ENCODE assay signal across 17 cellular contexts in the genomic region with DNA sequence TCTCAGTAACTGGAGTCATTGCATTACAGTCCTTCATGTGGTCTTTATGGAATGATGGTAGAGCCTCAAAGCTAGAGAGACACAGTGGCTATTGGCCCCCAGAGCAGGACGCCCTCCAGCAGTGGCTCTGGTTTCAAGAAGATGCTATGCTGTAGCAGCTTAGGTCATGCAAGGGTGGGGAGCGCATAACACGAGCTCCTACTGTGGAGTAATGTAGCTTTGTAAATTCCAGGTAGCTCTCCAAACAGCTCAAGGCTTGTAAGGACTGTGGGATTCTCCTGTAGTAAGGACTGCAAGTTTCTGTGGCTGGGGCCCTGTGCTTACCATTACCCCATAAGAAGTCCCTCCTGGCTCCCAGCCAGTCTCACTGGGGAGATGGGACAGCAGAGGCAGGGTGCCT.
"Had no signal": no experiment of that assay in that cellular context is flagged by ENCODE, and none has a peak within 500 bp of the region (broad histone marks: within the 10 kb centered on the region; RNA-seq: fewer than 3 reads in every experiment).

No MANE protein-coding gene starts in this region.

- DNase-seq: effector memory CD8-positive, alpha-beta T cell; foreskin keratinocyte; kidney glomerular epithelial cell; mucosa of descending colon; naive thymus-derived CD8-positive, alpha-beta T cell; nucleus accumbens; ovary; stimulated activated CD4-positive, alpha-beta T cell treated with anti-CD3 and anti-CD28 coated beads, Interleukin-2, amount 100 ng/mL, for 48 hours; stimulated activated naive CD8-positive, alpha-beta T cell treated with anti-CD3 and anti-CD28 coated beads, Interleukin-15, Interleukin-2, amounts not matched to agents 100 U/mL and 50 U/mL, for 24 hours; thyroid gland had no signal

- H3K27ac Mint-ChIP-seq: dendritic cell treated with granulocyte-macrophage colony-stimulating factor and Interleukin-4, amounts not matched to agents 40 ng/mL and 50 ng/mL, for 4 days; effector memory CD8-positive, alpha-beta T cell; naive thymus-derived CD8-positive, alpha-beta T cell; type B pancreatic cell had no signal

- H3K4me3 Mint-ChIP-seq: dendritic cell treated with granulocyte-macrophage colony-stimulating factor and Interleukin-4, amounts not matched to agents 40 ng/mL and 50 ng/mL, for 4 days; effector memory CD8-positive, alpha-beta T cell; naive thymus-derived CD8-positive, alpha-beta T cell; stimulated activated effector memory CD8-positive, alpha-beta T cell treated with anti-CD3 and anti-CD28 coated beads, Interleukin-12 subunit alpha, Interleukin-12 subunit beta, amount 100 ng/mL, for 72 hours; type B pancreatic cell had no signal

- H3K9me3 ChIP-seq: mucosa of descending colon, ovary, right atrium auricular region, suprapubic skin, thyroid gland had no signal

- H3K4me3 ChIP-seq: mucosa of descending colon, ovary, right atrium auricular region, smooth muscle cell, suprapubic skin, thyroid gland had no signal

- H3K4me1 Mint-ChIP-seq: stimulated activated effector memory CD8-positive, alpha-beta T cell treated with anti-CD3 and anti-CD28 coated beads, Interleukin-12 subunit alpha, Interleukin-12 subunit beta, amount 100 ng/mL, for 72 hours had no signal

- H3K27me3 Mint-ChIP-seq: dendritic cell treated with granulocyte-macrophage colony-stimulating factor and Interleukin-4, amounts not matched to agents 40 ng/mL and 50 ng/mL, for 4 days; effector memory CD8-positive, alpha-beta T cell; naive thymus-derived CD8-positive, alpha-beta T cell; type B pancreatic cell had no signal

- ATAC-seq: effector memory CD8-positive, alpha-beta T cell; mucosa of descending colon; naive thymus-derived CD8-positive, alpha-beta T cell had no signal

- H3K27ac ChIP-seq: foreskin keratinocyte, ovary, right atrium auricular region, suprapubic skin, thyroid gland had no signal

- H3K4me2 ChIP-seq: smooth muscle cell had no signal

- H3K4me1 ChIP-seq: foreskin keratinocyte, right atrium auricular region, thyroid gland had no signal

- H3K9me3 Mint-ChIP-seq: dendritic cell treated with granulocyte-macrophage colony-stimulating factor and Interleukin-4, amounts not matched to agents 40 ng/mL and 50 ng/mL, for 4 days; effector memory CD8-positive, alpha-beta T cell; naive thymus-derived CD8-positive, alpha-beta T cell; stimulated activated effector memory CD8-positive, alpha-beta T cell treated with anti-CD3 and anti-CD28 coated beads, Interleukin-12 subunit alpha, Interleukin-12 subunit beta, amount 100 ng/mL, for 72 hours; type B pancreatic cell had no signal

- H3K36me3 Mint-ChIP-seq: naive thymus-derived CD8-positive, alpha-beta T cell; stimulated activated effector memory CD8-positive, alpha-beta T cell treated with anti-CD3 and anti-CD28 coated beads, Interleukin-12 subunit alpha, Interleukin-12 subunit beta, amount 100 ng/mL, for 72 hours; type B pancreatic cell had no signal

- H3K36me3 ChIP-seq: ovary, right atrium auricular region, suprapubic skin, thyroid gland had no signal

- H3K27me3 ChIP-seq: foreskin keratinocyte, ovary, right atrium auricular region, suprapubic skin, thyroid gland had no signal

- FAIRE-seq: colon had no signal
